ENCODE assay signal across 8 cellular contexts in the genomic region with DNA sequence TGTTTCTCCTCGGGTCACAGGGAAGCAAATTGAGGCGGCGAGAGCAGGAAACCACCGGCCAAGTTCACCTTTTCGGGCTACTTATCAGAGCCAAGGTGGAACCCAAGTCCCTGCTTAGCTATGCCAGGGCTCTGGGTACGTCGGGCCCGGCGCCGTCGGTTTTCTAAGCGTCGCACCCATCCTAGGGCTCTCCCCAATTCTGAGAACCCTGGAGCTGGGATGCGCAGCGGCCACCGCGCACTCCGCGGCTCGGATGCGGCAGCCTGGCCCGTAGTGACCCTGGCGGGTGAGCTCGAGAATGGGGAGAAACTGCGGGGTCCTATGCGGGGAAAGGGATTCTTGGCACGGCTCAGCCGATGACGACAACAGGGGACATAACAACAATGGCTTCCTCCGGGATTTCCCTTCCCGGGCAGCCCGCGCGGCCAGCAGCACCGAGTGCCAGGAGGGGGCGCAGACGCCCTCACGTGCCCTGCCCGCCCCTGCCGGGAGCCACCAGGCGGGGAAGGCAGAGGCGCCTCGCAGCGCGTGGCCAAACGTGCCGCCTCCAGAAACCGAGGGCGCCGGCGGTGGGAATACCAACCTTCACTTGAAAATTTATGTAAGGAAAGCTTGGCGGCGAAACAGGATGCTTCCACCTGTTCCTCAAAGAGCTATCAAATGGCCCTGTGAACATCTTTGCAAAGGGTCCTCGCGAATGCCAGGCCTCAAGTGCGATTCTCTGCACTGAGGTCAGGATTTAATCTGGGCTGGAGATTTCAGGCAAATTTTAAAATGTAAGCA. TPM values are rescaled to one million over a fixed set of nuclear protein-coding genes. Genes with fewer than 3 reads are reported as not detected.
DNase-seq lines count a peak whose midpoint lies in the region; ATAC-seq and TF ChIP-seq lines count a peak whose summit lies in the region.

No MANE protein-coding gene starts in this region.

- H3K9me3 Mint-ChIP-seq in CD14-positive monocyte (peaks cover 0 to 18% (median 13%) of the 10 kb centered on the region in 7 donors), naive B cell (no peaks in the 10 kb centered on the region)

- H3K27me3 Mint-ChIP-seq in CD14-positive monocyte (ENCODE audit: low read depth in 3 of 3) (peaks cover 19 to 22% (median 19%) of the 10 kb centered on the region in 3 donors), naive B cell (peaks cover 35 to 44% (median 41%) of the 10 kb centered on the region in 3 donors)

- ATAC-seq in HG02610 (IDR thresholded peaks at IDR 0.05; ENCODE audit: unreplicated experiment) (peak; percentile 42), naive B cell (ENCODE audit: low read depth in 2 of 2) (peak; percentile 78 to 82)

- peak overlapping the region; percentile 24 for H3K4me3 ChIP-seq in epithelial cell of proximal tubule (ENCODE audit: low read depth, low read length)

- DNase-seq in CD14-positive monocyte (ENCODE audit: low spot score) (no peak), NCI-H82 treated with DMSO at 0.1 percent for 48 hours (lab: John Stamatoyannopoulos, UW; ENCODE audit: unreplicated experiment) (peak; percentile 29), epithelial cell of proximal tubule (ENCODE audit: low read depth) (no peak), naive B cell (peak; percentile 68), RKO (ENCODE audit: low spot score) (no peak)
- peak; percentile 71 for DNase-seq in activated CD8-positive, alpha-beta memory T cell treated with anti-CD3 and anti-CD28 coated beads, Interleukin-2, amount 50 U/mL, for 4 hours
- peak; percentile 41 for DNase-seq in stimulated activated naive CD4-positive, alpha-beta T cell treated with Interleukin-2 at 50 U/mL for 16 hours (lab: John Stamatoyannopoulos, UW)

- H3K4me1 Mint-ChIP-seq in CD14-positive monocyte = peaks cover 29% of the 10 kb centered on the region
- peaks cover 26 to 32% (median 27%) of the 10 kb centered on the region in 3 donors for H3K4me1 Mint-ChIP-seq in naive B cell

- peak overlapping the region; percentile 81 to 97 for H3K4me3 Mint-ChIP-seq in CD14-positive monocyte
- H3K4me3 Mint-ChIP-seq in naive B cell = peak overlapping the region; percentile 72 to 96 (median 94)

- intact Hi-C loops in CD14-positive monocyte (cut with micrococcal nuclease) = no loop called here

- TF ChIP-seq CTCF in CD14-positive monocyte (IDR thresholded peaks at IDR 0.05) = peak; percentile 53
- TF ChIP-seq CTCF in epithelial cell of proximal tubule (conservative IDR thresholded peaks at IDR 0.05; ENCODE audit: low read depth, low read length) = peak; percentile 50

- H3K36me3 Mint-ChIP-seq in CD14-positive monocyte = peaks cover 10 to 22% of the 10 kb centered on the region in 2 donors
- H3K36me3 Mint-ChIP-seq in naive B cell = peaks cover 0 to 15% of the 10 kb centered on the region in 2 donors

- peak overlapping the region in 2 of 7 donors; percentile 8 to 79 for H3K27ac Mint-ChIP-seq in CD14-positive monocyte
- H3K27ac Mint-ChIP-seq in naive B cell = peak overlapping the region in 5 of 6 donors; percentile 36 to 89 (median 78)

RNA-seq across cellular contexts. Expression of a gene that starts 2.1 kb away (rescaled TPM):
- polyA plus RNA-seq in CD14-positive monocyte = not detected
- 0.29 TPM in 1 of 2 replicates, not detected in the other for total RNA-seq in epithelial cell of proximal tubule
- under 1 TPM in 2 of 6 donors, not detected in 4; 0.06 to 0.16 TPM for polyA plus RNA-seq in naive B cell (ENCODE audit: low read depth in 6 of 6)

RNA-seq across cellular contexts. Expression of a gene that starts 10.3 kb away (rescaled TPM):
- polyA plus RNA-seq in CD14-positive monocyte (not detected), naive B cell (ENCODE audit: low read depth in 6 of 6) (not detected)
- not detected in 2 replicates for total RNA-seq in epithelial cell of proximal tubule

RNA-seq across cellular contexts. Expression of a gene that starts 17.3 kb away (rescaled TPM):
- not detected for polyA plus RNA-seq in CD14-positive monocyte
- total RNA-seq in epithelial cell of proximal tubule = 1.5 TPM in 1 of 2 replicates, not detected in the other
- not detected for polyA plus RNA-seq in naive B cell (ENCODE audit: low read depth in 6 of 6)

RNA-seq across cellular contexts. Expression of a gene that starts 43.3 kb away (rescaled TPM):
- polyA plus RNA-seq in CD14-positive monocyte (under 1 TPM; 0.39 to 0.60 TPM), naive B cell (ENCODE audit: low read depth in 6 of 6) (1 to 10 TPM in 1 of 6 donors, under 1 TPM in 3, not detected in 2; 0.55 to 1.4 (median 0.91) TPM)
- total RNA-seq in epithelial cell of proximal tubule = not detected in 2 replicates

RNA-seq across cellular contexts. Expression of a gene that starts 47.8 kb away (rescaled TPM):
- polyA plus RNA-seq in CD14-positive monocyte (1 to 10 TPM in 1 of 2 donors, under 1 TPM in 1; 0.71 to 1.7 TPM), naive B cell (ENCODE audit: low read depth in 6 of 6) (10 to 100 TPM in 5 of 6 donors, 1 to 10 TPM in 1; 5.4 to 20.7 (median 14.0) TPM)
- total RNA-seq in epithelial cell of proximal tubule = 62.8 and 65.8 TPM in 2 replicates

Comparison
In these comparisons a context has a peak if more than half of its experiments do, and no peak if none do; other contexts are left out.
1. DNase-seq: peak in NCI-H82 treated with DMSO at 0.1 percent for 48 hours (single experiment), activated CD8-positive, alpha-beta memory T cell treated with anti-CD3 and anti-CD28 coated beads, Interleukin-2, amount 50 U/mL, for 4 hours (single experiment), naive B cell (single experiment) and stimulated activated naive CD4-positive, alpha-beta T cell treated with Interleukin-2 at 50 U/mL for 16 hours (single experiment); none in CD14-positive monocyte (single experiment), epithelial cell of proximal tubule (single experiment) and RKO (single experiment).